ENCODE assay signal across 1 cellular context in the genomic region with DNA sequence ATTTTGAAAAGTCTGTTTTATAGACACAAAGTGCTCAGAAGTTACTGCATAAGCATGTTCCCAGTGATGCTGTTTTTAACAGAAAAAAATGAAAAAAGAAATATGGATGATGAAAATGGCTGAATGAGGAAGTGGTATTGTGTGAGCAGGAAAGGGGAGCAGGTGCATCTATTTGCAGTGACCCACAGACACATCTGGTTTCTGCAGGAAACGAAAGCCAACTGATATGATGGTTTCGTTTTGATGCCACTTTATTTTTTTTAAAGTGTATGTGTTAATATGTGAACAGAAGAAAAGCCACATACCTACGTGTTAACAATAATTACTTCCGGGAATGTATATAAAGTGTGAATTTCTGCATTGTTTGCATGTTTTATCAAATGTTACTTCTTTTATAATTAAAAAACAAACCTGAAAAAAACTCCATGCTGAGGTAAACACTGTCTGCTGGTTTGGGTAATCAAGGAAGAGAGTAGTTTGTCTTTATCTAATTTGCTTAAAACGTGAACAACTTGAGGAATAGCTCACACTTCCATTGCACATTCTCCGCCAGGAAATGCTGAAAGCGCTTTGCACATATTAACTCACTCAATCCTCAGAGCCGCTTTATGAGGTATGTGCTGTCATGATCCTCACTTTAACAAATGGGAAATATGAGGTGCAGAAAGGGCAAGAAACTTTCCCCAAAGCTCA.
TF ChIP-seq lines count a peak whose summit lies in the region.

No MANE protein-coding gene starts in this region.

TF ChIP-seq in GM12878, 131 proteins besides CTCF, POLR2A, EP300 and RAD21 (continued from another document and continues in another):
- TF ChIP-seq HDAC2 (IDR thresholded peaks at IDR 0.05) (no peak), NFIC (IDR thresholded peaks at IDR 0.05; ENCODE audit: low read depth, low read length) (peak; percentile 92), PAX8 (IDR thresholded peaks at IDR 0.05) (no peak), TCF3 (IDR thresholded peaks at IDR 0.05; ENCODE audit: borderline replicate concordance, insufficient read depth, low read depth, low read length) (peak; percentile 95), EED (IDR thresholded peaks at IDR 0.05; ENCODE audit: low read depth) (peak; percentile 82), ZZZ3 (IDR thresholded peaks at IDR 0.05; ENCODE audit: control insufficient read depth, insufficient read length, low read depth) (no peak), KLF5 (IDR thresholded peaks at IDR 0.05; ENCODE audit: partially characterized antibody) (peak; percentile 55), TCF7 (IDR thresholded peaks at IDR 0.05; ENCODE audit: borderline replicate concordance) (no peak), USF2 (IDR thresholded peaks at IDR 0.05; ENCODE audit: borderline replicate concordance, low read depth, low read length) (no peak), NR2C1 (IDR thresholded peaks at IDR 0.05) (peak; percentile 44; the same call in 1 of the 2 replicates), CEBPZ (IDR thresholded peaks at IDR 0.05; ENCODE audit: low read depth, low read length) (no peak), E2F4 (IDR thresholded peaks at IDR 0.05; ENCODE audit: low read depth, low read length) (no peak), SIN3A (IDR thresholded peaks at IDR 0.05; ENCODE audit: low read depth, low read length) (no peak), POLR2AphosphoS2 (IDR thresholded peaks at IDR 0.05; ENCODE audit: low read depth, low read length) (no peak), CREB1 (IDR thresholded peaks at IDR 0.05; ENCODE audit: low read depth) (peak; percentile 41; the same call in 1 of the 2 replicates), E2F8 (IDR thresholded peaks at IDR 0.05; ENCODE audit: low read depth, partially characterized antibody) (no peak), ZSCAN29 (IDR thresholded peaks at IDR 0.05) (no peak), FOXK2 (IDR thresholded peaks at IDR 0.05) (no peak), LARP7 (IDR thresholded peaks at IDR 0.05) (no peak), SREBF2 (IDR thresholded peaks at IDR 0.05; ENCODE audit: low read length) (no peak), SP1 (IDR thresholded peaks at IDR 0.05; ENCODE audit: low read depth, low read length) (peak; percentile 73), FOXM1 (IDR thresholded peaks at IDR 0.05; ENCODE audit: low read depth, low read length) (peak; percentile 83; the same call in 1 of the 2 replicates), ZNF274 (IDR thresholded peaks at IDR 0.05; ENCODE audit: insufficient read depth, insufficient read length) (no peak), SMC3 (IDR thresholded peaks at IDR 0.05; ENCODE audit: borderline replicate concordance, low read length) (no peak; the same call in 1 of the 2 replicates), BACH1 (IDR thresholded peaks at IDR 0.05; ENCODE audit: borderline replicate concordance) (peak; percentile 26; the same call in 1 of the 2 replicates), NR2F1 (conservative IDR thresholded peaks at IDR 0.05) (peak; percentile 93), RCOR1 (conservative IDR thresholded peaks at IDR 0.05; ENCODE audit: low read depth, low read length) (no peak), CHD4 (IDR thresholded peaks at IDR 0.05) (no peak), HDAC6 (IDR thresholded peaks at IDR 0.05; ENCODE audit: unreplicated experiment) (no peak), SMAD1 (IDR thresholded peaks at IDR 0.05; ENCODE audit: low read depth, partially characterized antibody) (no peak), NBN (IDR thresholded peaks at IDR 0.05) (peak; percentile 85), BRCA1 (IDR thresholded peaks at IDR 0.05; ENCODE audit: low read depth, low read length) (no peak), STAT1 (conservative IDR thresholded peaks at IDR 0.05) (no peak), BHLHE40 (IDR thresholded peaks at IDR 0.05; ENCODE audit: borderline replicate concordance in 1 of 2, low read depth in 2 of 2, low read length in 1 of 2) (peak; percentile 39 to 46), TCF12 (IDR thresholded peaks at IDR 0.05; ENCODE audit: low read depth, low read length) (peak; percentile 99)
- TF ChIP-seq, protein P1, sequence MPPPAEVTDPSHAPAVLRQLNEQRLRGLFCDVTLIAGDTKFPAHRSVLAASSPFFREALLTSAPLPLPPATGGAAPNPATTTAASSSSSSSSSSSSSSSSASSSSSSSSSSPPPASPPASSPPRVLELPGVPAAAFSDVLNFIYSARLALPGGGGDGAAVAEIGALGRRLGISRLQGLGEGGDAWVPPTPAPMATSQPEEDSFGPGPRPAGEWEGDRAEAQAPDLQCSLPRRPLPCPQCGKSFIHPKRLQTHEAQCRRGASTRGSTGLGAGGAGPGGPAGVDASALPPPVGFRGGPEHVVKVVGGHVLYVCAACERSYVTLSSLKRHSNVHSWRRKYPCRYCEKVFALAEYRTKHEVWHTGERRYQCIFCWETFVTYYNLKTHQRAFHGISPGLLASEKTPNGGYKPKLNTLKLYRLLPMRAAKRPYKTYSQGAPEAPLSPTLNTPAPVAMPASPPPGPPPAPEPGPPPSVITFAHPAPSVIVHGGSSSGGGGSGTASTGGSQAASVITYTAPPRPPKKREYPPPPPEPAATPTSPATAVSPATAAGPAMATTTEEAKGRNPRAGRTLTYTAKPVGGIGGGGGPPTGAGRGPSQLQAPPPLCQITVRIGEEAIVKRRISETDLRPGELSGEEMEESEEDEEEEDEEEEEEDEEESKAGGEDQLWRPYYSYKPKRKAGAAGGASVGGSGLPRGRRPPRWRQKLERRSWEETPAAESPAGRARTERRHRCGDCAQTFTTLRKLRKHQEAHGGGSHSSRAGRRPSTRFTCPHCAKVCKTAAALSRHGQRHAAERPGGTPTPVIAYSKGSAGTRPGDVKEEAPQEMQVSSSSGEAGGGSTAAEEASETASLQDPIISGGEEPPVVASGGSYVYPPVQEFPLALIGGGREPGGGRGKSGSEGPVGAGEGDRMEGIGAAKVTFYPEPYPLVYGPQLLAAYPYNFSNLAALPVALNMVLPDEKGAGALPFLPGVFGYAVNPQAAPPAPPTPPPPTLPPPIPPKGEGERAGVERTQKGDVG (CRISPR knock-in tag; IDR thresholded peaks at IDR 0.05) = no peak
- TF ChIP-seq, protein P2, sequence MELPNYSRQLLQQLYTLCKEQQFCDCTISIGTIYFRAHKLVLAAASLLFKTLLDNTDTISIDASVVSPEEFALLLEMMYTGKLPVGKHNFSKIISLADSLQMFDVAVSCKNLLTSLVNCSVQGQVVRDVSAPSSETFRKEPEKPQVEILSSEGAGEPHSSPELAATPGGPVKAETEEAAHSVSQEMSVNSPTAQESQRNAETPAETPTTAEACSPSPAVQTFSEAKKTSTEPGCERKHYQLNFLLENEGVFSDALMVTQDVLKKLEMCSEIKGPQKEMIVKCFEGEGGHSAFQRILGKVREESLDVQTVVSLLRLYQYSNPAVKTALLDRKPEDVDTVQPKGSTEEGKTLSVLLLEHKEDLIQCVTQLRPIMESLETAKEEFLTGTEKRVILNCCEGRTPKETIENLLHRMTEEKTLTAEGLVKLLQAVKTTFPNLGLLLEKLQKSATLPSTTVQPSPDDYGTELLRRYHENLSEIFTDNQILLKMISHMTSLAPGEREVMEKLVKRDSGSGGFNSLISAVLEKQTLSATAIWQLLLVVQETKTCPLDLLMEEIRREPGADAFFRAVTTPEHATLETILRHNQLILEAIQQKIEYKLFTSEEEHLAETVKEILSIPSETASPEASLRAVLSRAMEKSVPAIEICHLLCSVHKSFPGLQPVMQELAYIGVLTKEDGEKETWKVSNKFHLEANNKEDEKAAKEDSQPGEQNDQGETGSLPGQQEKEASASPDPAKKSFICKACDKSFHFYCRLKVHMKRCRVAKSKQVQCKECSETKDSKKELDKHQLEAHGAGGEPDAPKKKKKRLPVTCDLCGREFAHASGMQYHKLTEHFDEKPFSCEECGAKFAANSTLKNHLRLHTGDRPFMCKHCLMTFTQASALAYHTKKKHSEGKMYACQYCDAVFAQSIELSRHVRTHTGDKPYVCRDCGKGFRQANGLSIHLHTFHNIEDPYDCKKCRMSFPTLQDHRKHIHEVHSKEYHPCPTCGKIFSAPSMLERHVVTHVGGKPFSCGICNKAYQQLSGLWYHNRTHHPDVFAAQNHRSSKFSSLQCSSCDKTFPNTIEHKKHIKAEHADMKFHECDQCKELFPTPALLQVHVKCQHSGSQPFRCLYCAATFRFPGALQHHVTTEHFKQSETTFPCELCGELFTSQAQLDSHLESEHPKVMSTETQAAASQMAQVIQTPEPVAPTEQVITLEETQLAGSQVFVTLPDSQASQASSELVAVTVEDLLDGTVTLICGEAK (IDR thresholded peaks at IDR 0.05; ENCODE audit: borderline replicate concordance) = peak; percentile 44; the same call in 1 of the 2 replicates
- TF ChIP-seq, protein P3, sequence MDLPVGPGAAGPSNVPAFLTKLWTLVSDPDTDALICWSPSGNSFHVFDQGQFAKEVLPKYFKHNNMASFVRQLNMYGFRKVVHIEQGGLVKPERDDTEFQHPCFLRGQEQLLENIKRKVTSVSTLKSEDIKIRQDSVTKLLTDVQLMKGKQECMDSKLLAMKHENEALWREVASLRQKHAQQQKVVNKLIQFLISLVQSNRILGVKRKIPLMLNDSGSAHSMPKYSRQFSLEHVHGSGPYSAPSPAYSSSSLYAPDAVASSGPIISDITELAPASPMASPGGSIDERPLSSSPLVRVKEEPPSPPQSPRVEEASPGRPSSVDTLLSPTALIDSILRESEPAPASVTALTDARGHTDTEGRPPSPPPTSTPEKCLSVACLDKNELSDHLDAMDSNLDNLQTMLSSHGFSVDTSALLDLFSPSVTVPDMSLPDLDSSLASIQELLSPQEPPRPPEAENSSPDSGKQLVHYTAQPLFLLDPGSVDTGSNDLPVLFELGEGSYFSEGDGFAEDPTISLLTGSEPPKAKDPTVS (IDR thresholded peaks at IDR 0.05; ENCODE audit: low read depth, low read length) = no peak
- TF ChIP-seq, protein P4, sequence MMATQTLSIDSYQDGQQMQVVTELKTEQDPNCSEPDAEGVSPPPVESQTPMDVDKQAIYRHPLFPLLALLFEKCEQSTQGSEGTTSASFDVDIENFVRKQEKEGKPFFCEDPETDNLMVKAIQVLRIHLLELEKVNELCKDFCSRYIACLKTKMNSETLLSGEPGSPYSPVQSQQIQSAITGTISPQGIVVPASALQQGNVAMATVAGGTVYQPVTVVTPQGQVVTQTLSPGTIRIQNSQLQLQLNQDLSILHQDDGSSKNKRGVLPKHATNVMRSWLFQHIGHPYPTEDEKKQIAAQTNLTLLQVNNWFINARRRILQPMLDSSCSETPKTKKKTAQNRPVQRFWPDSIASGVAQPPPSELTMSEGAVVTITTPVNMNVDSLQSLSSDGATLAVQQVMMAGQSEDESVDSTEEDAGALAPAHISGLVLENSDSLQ (IDR thresholded peaks at IDR 0.05) = no peak
